Comparison of ENCODE assay signal across 17 cellular contexts in the genomic region with DNA sequence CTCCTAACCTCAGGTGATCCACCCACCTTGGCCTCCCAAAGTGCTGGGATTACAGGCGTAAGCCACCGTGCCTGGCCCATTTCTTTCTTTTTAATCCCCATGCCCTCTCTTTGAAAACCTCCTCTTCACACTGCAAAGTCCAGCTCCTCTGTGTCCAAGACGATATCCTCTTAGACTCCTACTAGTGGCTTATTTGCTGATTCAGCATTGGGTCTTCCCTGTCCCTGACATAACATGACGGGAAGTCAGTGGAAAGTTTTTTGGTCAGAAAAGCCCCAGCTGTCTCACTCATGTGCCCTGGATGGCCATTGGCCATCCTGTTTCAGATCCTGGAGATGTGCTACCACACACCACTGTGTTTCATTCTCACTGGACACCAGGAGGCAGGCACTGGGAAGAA.
DNase-seq lines count a peak whose midpoint lies in the region; TF ChIP-seq lines count a peak whose summit lies in the region.
"Had no signal": no experiment of that assay in that cellular context is flagged by ENCODE, and none has a peak within 500 bp of the region (broad histone marks: within the 10 kb centered on the region; RNA-seq: fewer than 3 reads in every experiment).

No MANE protein-coding gene starts in this region.

- H3K27ac Mint-ChIP-seq in chondrocyte (ENCODE audit: unreplicated experiment) (peak overlapping the region; percentile 17), mesothelial cell of epicardium (peak overlapping the region; percentile 19), endothelial cell (ENCODE audit: unreplicated experiment) (no peak overlapping the region)

- peak; percentile 31 for DNase-seq in M059J (ENCODE audit: low read depth)
- DNase-seq in chondrocyte (ENCODE audit: low spot score), result no peak
- DNase-seq in mesothelial cell of epicardium (ENCODE audit: low spot score in 2 of 2, unreplicated experiment in 2 of 2), result no peak
- DNase-seq in posterior vena cava (ENCODE audit: low spot score), result peak; percentile 40
- no peak for DNase-seq in UCSD-AML1 (lab: John Stamatoyannopoulos, UW; ENCODE audit: unreplicated experiment)
- no peak for DNase-seq in cerebellar nuclear complex (lab: John Stamatoyannopoulos, UW)
- no peak for DNase-seq in endothelial cell (ENCODE audit: low spot score)
- DNase-seq: ACHN, AML-193, DMS79 treated with DMSO at 0.1 percent for 48 hours, GM23248, HCEC 1CT, KG1, NCI-H187, NCI-H226, NCI-H524 treated with DMSO at 0.1 percent for 48 hours, PC-3 had no signal

- H3K9me3 Mint-ChIP-seq in chondrocyte (ENCODE audit: low read depth) (no peaks in the 10 kb centered on the region), mesothelial cell of epicardium (no peaks in the 10 kb centered on the region), endothelial cell (ENCODE audit: unreplicated experiment) (no peaks in the 10 kb centered on the region)

- intact Hi-C loops in posterior vena cava (cut with DNase I), result loop anchor here in 1 of 2 donors (5.0 to 10.0 kb wide), 2 partner anchors 55 to 103 kb away; partner anchors contain the start of gene MED13L

- TF ChIP-seq CTCF in chondrocyte (IDR thresholded peaks at IDR 0.05) (no peak), mesothelial cell of epicardium (IDR thresholded peaks at IDR 0.05; ENCODE audit: unreplicated experiment) (no peak), endothelial cell (IDR thresholded peaks at IDR 0.05; ENCODE audit: unreplicated experiment) (no peak)

- H3K4me1 Mint-ChIP-seq in chondrocyte (ENCODE audit: low read depth) (peaks cover 67% of the 10 kb centered on the region), mesothelial cell of epicardium (peaks cover 46% of the 10 kb centered on the region), endothelial cell (ENCODE audit: unreplicated experiment) (peaks cover 38% of the 10 kb centered on the region)

- H3K4me3 Mint-ChIP-seq in chondrocyte (ENCODE audit: unreplicated experiment), result no peak overlapping the region
- H3K4me3 Mint-ChIP-seq in mesothelial cell of epicardium, result no peak overlapping the region
- H3K4me3 Mint-ChIP-seq in endothelial cell (ENCODE audit: unreplicated experiment), result no peak overlapping the region

- H3K27me3 Mint-ChIP-seq in chondrocyte (ENCODE audit: low read depth), result no peaks in the 10 kb centered on the region
- peaks cover 50% of the 10 kb centered on the region for H3K27me3 Mint-ChIP-seq in mesothelial cell of epicardium (ENCODE audit: low read depth)
- peaks cover 3% of the 10 kb centered on the region for H3K27me3 Mint-ChIP-seq in endothelial cell (ENCODE audit: unreplicated experiment)

- H3K36me3 Mint-ChIP-seq in chondrocyte (ENCODE audit: low read depth), result no peaks in the 10 kb centered on the region
- no peaks in the 10 kb centered on the region for H3K36me3 Mint-ChIP-seq in mesothelial cell of epicardium
- H3K36me3 Mint-ChIP-seq in endothelial cell (ENCODE audit: low read depth, unreplicated experiment), result no peaks in the 10 kb centered on the region

Comparison
In these comparisons a context has a peak if more than half of its experiments do, and no peak if none do; other contexts are left out.
1. DNase-seq: peak in M059J (single experiment) and posterior vena cava (single experiment); none in chondrocyte (single experiment), mesothelial cell of epicardium (0 of 2), UCSD-AML1 (single experiment), cerebellar nuclear complex (0 of 2) and endothelial cell (single experiment).